In genomic region chr1:87787551-87787950, GRCh38 we compare ENCODE assay signal across 17 cellular contexts.
A peak's percentile ranks its signal among the peaks of the same experiment; 100 is the strongest.
DNase-seq lines count a peak whose midpoint lies in the region; ATAC-seq, FAIRE-seq and TF ChIP-seq lines count a peak whose summit lies in the region.
"Had no signal": no experiment of that assay in that cellular context is flagged by ENCODE, and none has a peak within 500 bp of the region (broad histone marks: within the 10 kb centered on the region; RNA-seq: fewer than 3 reads in every experiment).

No MANE protein-coding gene starts in this region.

- no peaks in the 10 kb centered on the region for H4K20me1 ChIP-seq in neural cell (ENCODE audit: insufficient read depth)

- TF ChIP-seq EP300 in neural cell (conservative IDR thresholded peaks at IDR 0.05; ENCODE audit: poor library complexity, severe bottlenecking): peak; percentile 82

- no peak overlapping the region for H3K4me2 ChIP-seq in neural cell (ENCODE audit: low read length)

- H3K9me3 ChIP-seq in neural cell (ENCODE audit: low read length): no peaks in the 10 kb centered on the region
- H3K9me3 ChIP-seq: suprapubic skin had no signal

- no peaks in the 10 kb centered on the region for H3K36me3 ChIP-seq in neural cell (ENCODE audit: insufficient read depth, low read length)
- H3K36me3 ChIP-seq: suprapubic skin had no signal

- peak overlapping the region; percentile 33 for H3K27ac ChIP-seq in neural cell (ENCODE audit: low read length)
- H3K27ac ChIP-seq: suprapubic skin had no signal

- no peaks in the 10 kb centered on the region for H3K27me3 ChIP-seq in neural cell (ENCODE audit: insufficient read depth, low read depth, low read length)
- H3K27me3 ChIP-seq: suprapubic skin had no signal

- H3F3A ChIP-seq in neural cell (ENCODE audit: insufficient read depth, low read length, poor library complexity, severe bottlenecking): peaks cover 3% of the 10 kb centered on the region

- DNase-seq in EH (ENCODE audit: low read depth): peak; percentile 32
- peak; percentile 55 for DNase-seq in NCI-H226
- peak; percentile 73 for DNase-seq in choroid plexus epithelial cell (ENCODE audit: low read depth)
- no peak for DNase-seq in DMS79 (lab: John Stamatoyannopoulos, UW)
- DNase-seq in AG08395 (ENCODE audit: low spot score): no peak
- no peak for DNase-seq in D721Med (ENCODE audit: insufficient read length, low spot score)
- DNase-seq: activated CD4-positive, CD25-positive, alpha-beta regulatory T cell treated with anti-CD3 and anti-CD28 coated beads, Interleukin-2, amount 50 U/mL, for 72 hours; activated CD8-positive, alpha-beta memory T cell treated with anti-CD3 and anti-CD28 coated beads, Interleukin-2, amount 50 U/mL, for 4 hours; NCI-H146; posterior cingulate gyrus; RPMI8226; T-helper 1 cell had no signal

- no peaks in the 10 kb centered on the region for H3K79me2 ChIP-seq in neural cell (replicated peaks; ENCODE audit: insufficient read depth, low read length)

- TF ChIP-seq RAD21 in neural cell (conservative IDR thresholded peaks at IDR 0.05): peak; percentile 78

- no peak overlapping the region for H3K9ac ChIP-seq in neural cell (ENCODE audit: low read length)

- TF ChIP-seq CTCF in choroid plexus epithelial cell (conservative IDR thresholded peaks at IDR 0.05; ENCODE audit: low read depth, low read length) (peak; percentile 42), neural cell (IDR thresholded peaks at IDR 0.05; ENCODE audit: poor library complexity, severe bottlenecking) (peak; percentile 76), D721Med (IDR thresholded peaks at IDR 0.05; ENCODE audit: insufficient read depth, missing control alignments) (no peak)

- FAIRE-seq in D721Med (lab: Jason Lieb, UNC): no peak
- FAIRE-seq: G401.6, GM18507 had no signal

- ATAC-seq in GM18502 (IDR thresholded peaks at IDR 0.05; ENCODE audit: poor library complexity, unreplicated experiment): no peak

- no peaks in the 10 kb centered on the region for H3K9me2 ChIP-seq in neural cell (ENCODE audit: insufficient read depth, low read length)

- H2AFZ ChIP-seq in neural cell (ENCODE audit: low read depth, low read length): no peak overlapping the region

- H3K4me3 ChIP-seq in choroid plexus epithelial cell (ENCODE audit: low read depth, low read length) (no peak overlapping the region), neural cell (ENCODE audit: low read length) (no peak overlapping the region)
- H3K4me3 ChIP-seq: suprapubic skin had no signal

TF ChIP-seq in neural cell, 6 proteins besides CTCF, POLR2A, EP300 and RAD21:
- TF ChIP-seq SMC3 (conservative IDR thresholded peaks at IDR 0.05; ENCODE audit: poor library complexity) (peak; percentile 74), EZH2 (IDR thresholded peaks at IDR 0.05; ENCODE audit: borderline replicate concordance, insufficient read depth, low read length, poor library complexity, severe bottlenecking) (no peak), REST (IDR thresholded peaks at IDR 0.05; ENCODE audit: borderline replicate concordance) (no peak), POLR2AphosphoS5 (IDR thresholded peaks at IDR 0.05) (peak; percentile 70), TAF1 (IDR thresholded peaks at IDR 0.05; ENCODE audit: low read depth) (no peak), MXI1 (conservative IDR thresholded peaks at IDR 0.05; ENCODE audit: poor library complexity, severe bottlenecking) (peak; percentile 65)

Comparison
In these comparisons a context has a peak if more than half of its experiments do, and no peak if none do; other contexts are left out.
1. DNase-seq: peak in EH (single experiment), NCI-H226 (single experiment) and choroid plexus epithelial cell (single experiment); none in DMS79 (single experiment), AG08395 (single experiment) and D721Med (single experiment).